ENCODE assay signal across 30 cellular contexts in the genomic region with DNA sequence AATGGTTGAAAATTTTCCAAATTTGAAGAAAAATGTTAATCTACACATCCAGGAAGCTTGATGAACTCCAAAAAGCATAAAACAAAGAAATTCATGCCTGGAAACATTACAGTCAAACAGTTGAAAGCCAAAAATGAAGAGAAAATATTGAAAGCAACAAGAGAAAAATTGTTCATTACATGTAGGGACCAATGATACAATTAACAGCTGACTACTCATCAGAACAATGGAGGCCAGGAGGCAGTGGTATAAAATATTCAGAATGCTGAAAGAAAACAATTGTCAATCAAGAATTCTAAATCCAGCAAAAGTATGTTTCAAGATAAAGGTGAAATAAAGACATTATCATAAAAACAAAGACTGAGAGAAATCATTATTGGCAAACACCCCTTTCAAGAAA. TPM values are rescaled to one million over a fixed set of nuclear protein-coding genes. Genes with fewer than 3 reads are reported as not detected.
"Had no signal": no experiment of that assay in that cellular context is flagged by ENCODE, and none has a peak within 500 bp of the region (broad histone marks: within the 10 kb centered on the region; RNA-seq: fewer than 3 reads in every experiment).

No MANE protein-coding gene starts in this region.

- H3K27me3 ChIP-seq: brain microvascular endothelial cell, esophagus muscularis mucosa, foreskin keratinocyte, gastrocnemius medialis had no signal

- H3K36me3 ChIP-seq: brain microvascular endothelial cell, esophagus muscularis mucosa, gastrocnemius medialis, heart left ventricle, WERI-Rb-1 had no signal

- H3K4me3 ChIP-seq: coronary artery, esophagus muscularis mucosa, heart left ventricle had no signal

- ATAC-seq: activated CD4-positive, alpha-beta T cell treated with anti-CD3 and anti-CD28 coated beads for 36 hours; activated T-cell treated with anti-CD3 and anti-CD28 coated beads, Interleukin-2, amount 50 U/mL, for 4 hours; activated T-helper 17 cell treated with anti-CD3 and anti-CD28 coated beads, Interleukin-2, amount 50 U/mL, for 72 hours; effector memory CD8-positive, alpha-beta T cell; foreskin keratinocyte; gastrocnemius medialis; heart left ventricle; T-helper 17 cell had no signal

- H3K27ac ChIP-seq: brain microvascular endothelial cell, coronary artery, esophagus muscularis mucosa, foreskin keratinocyte, gastrocnemius medialis, heart left ventricle, WERI-Rb-1 had no signal

- DNase-seq: activated CD4-positive, alpha-beta memory T cell treated with anti-CD3 and anti-CD28 coated beads, Interleukin-2, amount 10 ng/mL, durations not matched to agents 7 days and 5 days; activated CD4-positive, alpha-beta T cell treated with anti-CD3 and anti-CD28 coated beads for 36 hours; activated CD4-positive, alpha-beta T cell treated with anti-CD3 and anti-CD28 coated beads, Interleukin-2, amount 10 ng/mL, durations not matched to agents 7 days and 5 days; activated CD4-positive, alpha-beta T cell treated with anti-CD3 and anti-CD28 coated beads, Interleukin-2, amount 50 U/mL, for 4 hours; activated CD4-positive, CD25-positive, alpha-beta regulatory T cell; activated CD4-positive, CD25-positive, alpha-beta regulatory T cell treated with anti-CD3 and anti-CD28 coated beads, Interleukin-2, amount 50 U/mL, for 72 hours; activated CD8-positive, alpha-beta memory T cell treated with anti-CD3 and anti-CD28 coated beads for 24 hours; activated effector memory CD4-positive, alpha-beta T cell treated with Interleukin-2 at 50 U/mL for 16 hours; activated gamma-delta T cell treated with Interleukin-2 at 50 U/mL for 16 hours; activated naive CD4-positive, alpha-beta T cell treated with anti-CD3 and anti-CD28 coated beads, Interleukin-2, amount 50 U/mL, for 16 hours; activated naive CD4-positive, alpha-beta T cell treated with Interleukin-2 at 50 U/mL for 16 hours; activated T-cell treated with anti-CD3 and anti-CD28 coated beads, Interleukin-2, amount 50 U/mL, for 4 hours; amniotic stem cell; anterior cingulate cortex; brain microvascular endothelial cell; effector CD4-positive, alpha-beta T cell; effector memory CD8-positive, alpha-beta T cell; erythroblast; foreskin keratinocyte; gastrocnemius medialis; glutamatergic neuron; heart left ventricle; T-helper 17 cell; T1000; WERI-Rb-1 had no signal

- H3K4me1 ChIP-seq: esophagus muscularis mucosa, foreskin keratinocyte, gastrocnemius medialis had no signal

- FAIRE-seq: astrocyte, bronchial epithelial cell had no signal

RNA-seq across cellular contexts. Expression of a gene that starts 21.6 kb away (rescaled TPM):
- total RNA-seq: activated CD4-positive, alpha-beta memory T cell treated with anti-CD3 and anti-CD28 coated beads, Interleukin-2, amount 10 ng/mL, durations not matched to agents 7 days and 5 days; activated CD4-positive, alpha-beta T cell treated with anti-CD3 and anti-CD28 coated beads for 36 hours; activated CD4-positive, alpha-beta T cell treated with anti-CD3 and anti-CD28 coated beads, Interleukin-2, amount 10 ng/mL, durations not matched to agents 7 days and 5 days; activated T-cell treated with anti-CD3 and anti-CD28 coated beads, Interleukin-2, amount 50 U/mL, for 4 hours; activated T-helper 17 cell treated with anti-CD3 and anti-CD28 coated beads, Interleukin-2, amount 50 U/mL, for 72 hours; astrocyte; bronchial epithelial cell; foreskin keratinocyte; gastrocnemius medialis; T-helper 17 cell had no signal
- polyA plus RNA-seq: foreskin keratinocyte had no signal

RNA-seq across cellular contexts. Expression of a gene that starts 57.7 kb away (rescaled TPM):
- total RNA-seq: activated CD4-positive, alpha-beta memory T cell treated with anti-CD3 and anti-CD28 coated beads, Interleukin-2, amount 10 ng/mL, durations not matched to agents 7 days and 5 days; activated CD4-positive, alpha-beta T cell treated with anti-CD3 and anti-CD28 coated beads for 36 hours; activated CD4-positive, alpha-beta T cell treated with anti-CD3 and anti-CD28 coated beads, Interleukin-2, amount 10 ng/mL, durations not matched to agents 7 days and 5 days; activated T-cell treated with anti-CD3 and anti-CD28 coated beads, Interleukin-2, amount 50 U/mL, for 4 hours; activated T-helper 17 cell treated with anti-CD3 and anti-CD28 coated beads, Interleukin-2, amount 50 U/mL, for 72 hours; foreskin keratinocyte; T-helper 17 cell had no signal
- polyA plus RNA-seq: foreskin keratinocyte had no signal
